ENCODE assay signal across 14 cellular contexts in the genomic region with DNA sequence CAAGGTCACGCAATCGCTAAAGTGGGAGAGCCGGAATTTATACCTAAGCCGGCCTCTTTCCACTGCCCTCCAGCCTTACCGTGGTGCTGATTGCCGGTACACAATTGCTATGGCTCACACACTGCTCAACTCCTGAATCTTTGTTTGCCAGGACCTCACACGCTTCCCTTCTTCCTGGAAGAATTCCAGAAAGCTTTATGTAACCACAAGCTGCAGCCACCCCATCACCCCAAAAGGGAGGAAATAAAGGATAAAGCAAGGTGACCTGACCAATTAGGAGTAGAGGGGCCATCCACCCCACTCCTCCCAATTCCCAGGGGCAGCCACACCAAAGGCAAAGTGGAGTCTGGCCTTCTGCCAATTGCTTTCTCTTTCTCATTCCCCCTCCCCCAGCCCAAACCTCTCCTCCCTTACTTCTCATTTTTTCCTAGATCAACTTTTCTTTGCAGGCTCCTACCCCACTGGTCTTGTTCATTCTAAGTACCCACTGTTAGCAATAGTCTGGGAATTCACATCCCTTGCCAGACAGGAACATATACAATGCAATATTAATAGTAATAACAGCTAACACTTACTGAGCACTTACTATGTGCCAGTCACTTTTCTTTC. TPM values are rescaled to one million over a fixed set of nuclear protein-coding genes. Genes with fewer than 3 reads are reported as not detected.
DNase-seq lines count a peak whose midpoint lies in the region; ATAC-seq, FAIRE-seq and TF ChIP-seq lines count a peak whose summit lies in the region.
"Had no signal": no experiment of that assay in that cellular context is flagged by ENCODE, and none has a peak within 500 bp of the region (broad histone marks: within the 10 kb centered on the region; RNA-seq: fewer than 3 reads in every experiment).

No MANE protein-coding gene starts in this region.

- FAIRE-seq in D721Med (lab: Jason Lieb, UNC) = no peak
- FAIRE-seq: endometrium had no signal

- intact Hi-C loops in heart right ventricle (cut with DNase I) = no loop called here

- DNase-seq in AG10803 (ENCODE audit: low read depth) = peak; percentile 16
- DNase-seq in HT1080 (ENCODE audit: low read depth) = peak; percentile 15
- peak; percentile 59 to 70 for DNase-seq in SJCRH30
- DNase-seq in heart right ventricle = peak in 1 of 2 donors; percentile 23
- DNase-seq in D721Med (ENCODE audit: insufficient read length, low spot score) = no peak
- no peak for DNase-seq in activated T-cell treated with anti-CD3 and anti-CD28 coated beads, Interleukin-2, amount 50 U/mL, for 48 hours
- DNase-seq: CD8-positive, alpha-beta memory T cell; H9; lower lobe of right lung; NCI-H510A treated with DMSO at 0.1 percent for 48 hours had no signal

- H3K27me3 ChIP-seq in SJCRH30 (no peaks in the 10 kb centered on the region), heart right ventricle (no peaks in the 10 kb centered on the region)

- no peaks in the 10 kb centered on the region for H3K9me3 ChIP-seq in SJCRH30 (replicated peaks)
- peaks cover 0 to 14% (median 0%) of the 10 kb centered on the region in 11 donors for H3K9me3 ChIP-seq in heart right ventricle
- H3K9me3 ChIP-seq: lower lobe of right lung had no signal

- H3K4me1 ChIP-seq in SJCRH30 (peaks cover 10% of the 10 kb centered on the region), heart right ventricle (peaks cover 0 to 19% (median 14%) of the 10 kb centered on the region in 9 donors)

- H3K36me3 ChIP-seq in SJCRH30 = no peaks in the 10 kb centered on the region
- no peaks in the 10 kb centered on the region for H3K36me3 ChIP-seq in heart right ventricle
- H3K36me3 ChIP-seq: lower lobe of right lung had no signal

- H3K27ac ChIP-seq in SJCRH30 = no peak overlapping the region
- H3K27ac ChIP-seq in heart right ventricle = peak overlapping the region in 8 of 10 donors; percentile 16 to 76 (median 39)
- H3K27ac ChIP-seq: lower lobe of right lung had no signal

- WGBS in heart right ventricle, 2 donors = 40 to 43% methylated on average over 7 of the region's 7 CpGs

- ATAC-seq in heart right ventricle = peak in 7 of 8 donors; percentile 26 to 81 (median 59)
- no peak for ATAC-seq in HG02588 (IDR thresholded peaks at IDR 0.05; ENCODE audit: unreplicated experiment)
- ATAC-seq in HG03457 (IDR thresholded peaks at IDR 0.05; ENCODE audit: unreplicated experiment) = no peak
- ATAC-seq: stimulated activated effector memory CD8-positive, alpha-beta T cell treated with anti-CD3 and anti-CD28 coated beads, Interleukin-12 subunit alpha, Interleukin-12 subunit beta, amount 100 ng/mL, for 72 hours had no signal

- H3K4me3 ChIP-seq in AG10803 (ENCODE audit: low read length) = no peak overlapping the region
- no peak overlapping the region for H3K4me3 ChIP-seq in SJCRH30
- no peak overlapping the region for H3K4me3 ChIP-seq in heart right ventricle
- H3K4me3 ChIP-seq: lower lobe of right lung had no signal

- TF ChIP-seq CTCF in AG10803 (conservative IDR thresholded peaks at IDR 0.05; ENCODE audit: low read length) (no peak), heart right ventricle (IDR thresholded peaks at IDR 0.05) (no peak), D721Med (IDR thresholded peaks at IDR 0.05; ENCODE audit: insufficient read depth, missing control alignments) (no peak)

RNA-seq across cellular contexts. Expression of a gene that starts 18.0 kb away (rescaled TPM):
- total RNA-seq in HT1080 (2014; rRNA removed; shearing (Covaris generic)) = 55.0 and 56.1 TPM in 2 replicates
- 29.2 and 35.9 TPM in 2 replicates for polyA plus RNA-seq in HT1080 (2015; cell fraction: cytosol; rRNA removed)
- 69.2 and 77.4 TPM in 2 replicates for polyA plus RNA-seq in HT1080 (2015; cell fraction: nucleus; rRNA removed)
- 73.5 and 74.3 TPM in 2 replicates for total RNA-seq in SJCRH30 (2014; rRNA removed; shearing (Covaris generic))
- total RNA-seq in heart right ventricle = 10 to 100 TPM; 14.6 to 23.0 (median 17.8) TPM
- 10 to 100 TPM; 10.5 to 12.9 TPM for polyA plus RNA-seq in heart right ventricle

RNA-seq across cellular contexts. Expression of a gene that starts 43.3 kb away (rescaled TPM):
- total RNA-seq in HT1080 (2014; rRNA removed; shearing (Covaris generic)) = not detected in 2 replicates
- 0.03 TPM in 2 replicates for polyA plus RNA-seq in HT1080 (2015; cell fraction: cytosol; rRNA removed)
- polyA plus RNA-seq in HT1080 (2015; cell fraction: nucleus; rRNA removed) = 0.18 TPM in 1 of 2 replicates, not detected in the other
- total RNA-seq in SJCRH30 (2014; rRNA removed; shearing (Covaris generic)) = 0.15 TPM in 1 of 2 replicates, not detected in the other
- 1 to 10 TPM in 1 of 10 donors, under 1 TPM in 8, not detected in 1; 0.15 to 1.7 (median 0.87) TPM for total RNA-seq in heart right ventricle
- polyA plus RNA-seq in heart right ventricle = 1 to 10 TPM in 1 of 2 donors, under 1 TPM in 1; 0.59 to 1.4 TPM
- total RNA-seq: CD8-positive, alpha-beta memory T cell had no signal
- polyA plus RNA-seq: CD8-positive, alpha-beta memory T cell had no signal

RNA-seq across cellular contexts. Expression of a gene that starts 52.2 kb away (rescaled TPM):
- total RNA-seq in HT1080 (2014; rRNA removed; shearing (Covaris generic)) = 99.6 and 107 TPM in 2 replicates
- 56.1 and 62.3 TPM in 2 replicates for polyA plus RNA-seq in HT1080 (2015; cell fraction: cytosol; rRNA removed)
- polyA plus RNA-seq in HT1080 (2015; cell fraction: nucleus; rRNA removed) = 139 and 159 TPM in 2 replicates
- total RNA-seq in SJCRH30 (2014; rRNA removed; shearing (Covaris generic)) = 89.5 and 91.9 TPM in 2 replicates
- total RNA-seq in heart right ventricle = 1 to 10 TPM in 2 of 10 donors, under 1 TPM in 6, not detected in 2; 0.13 to 9.3 (median 0.55) TPM
- polyA plus RNA-seq in heart right ventricle = under 1 TPM; 0.12 to 0.29 TPM

RNA-seq across cellular contexts. Expression of a gene that starts 52.7 kb away (rescaled TPM):
- total RNA-seq in HT1080 (2014; rRNA removed; shearing (Covaris generic)) = 48.9 and 59.1 TPM in 2 replicates
- 32.1 and 35.7 TPM in 2 replicates for polyA plus RNA-seq in HT1080 (2015; cell fraction: cytosol; rRNA removed)
- polyA plus RNA-seq in HT1080 (2015; cell fraction: nucleus; rRNA removed) = 236 and 256 TPM in 2 replicates
- 75.2 and 85.5 TPM in 2 replicates for total RNA-seq in SJCRH30 (2014; rRNA removed; shearing (Covaris generic))
- total RNA-seq in heart right ventricle = 10 to 100 TPM; 16.6 to 33.3 (median 22.7) TPM
- 10 to 100 TPM; 13.0 to 35.9 TPM for polyA plus RNA-seq in heart right ventricle

Comparison
In these comparisons a context has a peak if more than half of its experiments do, and no peak if none do; other contexts are left out.
1. DNase-seq: peak in AG10803 (single experiment), HT1080 (single experiment) and SJCRH30 (2 of 2); none in D721Med (single experiment) and activated T-cell treated with anti-CD3 and anti-CD28 coated beads, Interleukin-2, amount 50 U/mL, for 48 hours (0 of 2).
2. ATAC-seq: peak in heart right ventricle (7 of 8); none in HG02588 (single experiment) and HG03457 (single experiment).